ENCODE assay signal across 12 cellular contexts in genomic region chr4:13966241-13967195, GRCh38.
DNase-seq lines count a peak whose midpoint lies in the region; ATAC-seq and TF ChIP-seq lines count a peak whose summit lies in the region.
"Had no signal": no experiment of that assay in that cellular context is flagged by ENCODE, and none has a peak within 500 bp of the region (broad histone marks: within the 10 kb centered on the region; RNA-seq: fewer than 3 reads in every experiment).

No MANE protein-coding gene starts in this region.

- no peak overlapping the region for H2AK5ac ChIP-seq in mesendoderm (ENCODE audit: low read length)

- H3K9ac ChIP-seq in PC-3 (ENCODE audit: low read length), result no peak overlapping the region
- H3K9ac ChIP-seq in mesendoderm (ENCODE audit: low read length), result no peak overlapping the region

- no peak overlapping the region for H2BK120ac ChIP-seq in mesendoderm (ENCODE audit: low read depth, low read length)

- H3K9me2 ChIP-seq in PC-3 (replicated peaks; ENCODE audit: low read length), result no peaks in the 10 kb centered on the region

- H2BK15ac ChIP-seq in mesendoderm (replicated peaks; ENCODE audit: low read depth), result no peak overlapping the region

- H3K4me3 ChIP-seq in PC-3 (ENCODE audit: low read length) (no peak overlapping the region), mesendoderm (ENCODE audit: low read length) (no peak overlapping the region)
- H3K4me3 ChIP-seq: heart left ventricle, suprapubic skin had no signal

- no peak overlapping the region for H2AFZ ChIP-seq in PC-3 (ENCODE audit: low read length)

- DNase-seq in Caki2 (ENCODE audit: low read depth) (peak; percentile 46), PC-3 (peak; percentile 72), epithelial cell of prostate (ENCODE audit: low read depth, low spot score) (peak; percentile 16), mesendoderm (peak; percentile 58), NCI-H2196 treated with DMSO at 0.1 percent for 48 hours (lab: John Stamatoyannopoulos, UW; ENCODE audit: unreplicated experiment) (no peak), NCI-H82 treated with DMSO at 0.1 percent for 48 hours (lab: John Stamatoyannopoulos, UW; ENCODE audit: unreplicated experiment) (no peak), NCI-H69 (lab: John Stamatoyannopoulos, UW) (no peak)
- no peak for DNase-seq in stimulated activated naive CD4-positive, alpha-beta T cell treated with Interleukin-2 at 50 U/mL for 16 hours (lab: John Stamatoyannopoulos, UW)
- DNase-seq: Caco-2, heart left ventricle, NCI-H524 had no signal

- no peak overlapping the region for H4K5ac ChIP-seq in mesendoderm (ENCODE audit: low read length)

- no peaks in the 10 kb centered on the region for H3K9me3 ChIP-seq in PC-3 (ENCODE audit: low read length)
- H3K9me3 ChIP-seq: Caco-2, suprapubic skin had no signal

- H3K79me1 ChIP-seq in mesendoderm (ENCODE audit: low read length), result no peaks in the 10 kb centered on the region

- no peak overlapping the region for H2BK5ac ChIP-seq in mesendoderm (ENCODE audit: low read length)

- H3K79me2 ChIP-seq in PC-3 (ENCODE audit: low read length) (no peaks in the 10 kb centered on the region), mesendoderm (ENCODE audit: control insufficient read depth, insufficient read depth, low read length) (no peaks in the 10 kb centered on the region)

- no peaks in the 10 kb centered on the region for H3K27me3 ChIP-seq in PC-3 (ENCODE audit: low read length)
- no peaks in the 10 kb centered on the region for H3K27me3 ChIP-seq in mesendoderm (ENCODE audit: insufficient read depth, low read length, poor library complexity)
- H3K27me3 ChIP-seq: heart left ventricle, suprapubic skin had no signal

- H3K27ac ChIP-seq in PC-3 (ENCODE audit: low read length), result peak overlapping the region; percentile 54
- H3K27ac ChIP-seq in epithelial cell of prostate, result no peak overlapping the region
- H3K27ac ChIP-seq in mesendoderm (ENCODE audit: low read depth, low read length), result no peak overlapping the region
- H3K27ac ChIP-seq: heart left ventricle, suprapubic skin had no signal

- WGBS in mesendoderm (ENCODE audit: extremely low coverage, insufficient coverage, low lambda C conversion rate), result no CpG with 5 or more reads among the region's 8 CpGs

- H3K4ac ChIP-seq in mesendoderm (ENCODE audit: low read depth, low read length), result no peak overlapping the region

- no peaks in the 10 kb centered on the region for H3F3A ChIP-seq in PC-3 (ENCODE audit: low read length, unreplicated experiment)

- POLR2A ChIA-PET in PC-3 (lab: Charles Lee; ENCODE audit: unreplicated experiment), result no interaction called here

- in situ Hi-C loops in Caki2 (cut with HindIII; ENCODE audit: low pct_unique_long_range_greater_than_20kb, low sequenced_read_pairs), result no loop called here

- H3K18ac ChIP-seq in mesendoderm (ENCODE audit: low read length), result no peak overlapping the region

- TF ChIP-seq CTCF in PC-3 (conservative IDR thresholded peaks at IDR 0.05; ENCODE audit: low read depth, low read length), result no peak; the same call in 1 of the 2 replicates

- H3K4me2 ChIP-seq in PC-3 (ENCODE audit: low read length) (0 out of 2 replicates have a peak overlapping the region, but pooled peaks have one; percentile 36), mesendoderm (ENCODE audit: low read length) (no peak overlapping the region)

- H3K4me1 ChIP-seq in PC-3 (ENCODE audit: insufficient read depth, low read length) (peaks cover 26% of the 10 kb centered on the region), mesendoderm (ENCODE audit: control insufficient read depth, low read depth, low read length) (peaks cover 4% of the 10 kb centered on the region)
- H3K4me1 ChIP-seq: Caco-2, suprapubic skin had no signal

- H4K20me1 ChIP-seq in PC-3 (ENCODE audit: low read length), result no peaks in the 10 kb centered on the region

- BruUV-seq in PC-3 (replicated peaks; lab: Mats Ljungman, UMichigan), result no TSS peak

- no peak overlapping the region for H4K8ac ChIP-seq in mesendoderm (ENCODE audit: low read depth, low read length)

- intact Hi-C loops in PC-3 (cut with micrococcal nuclease), result loop anchor here (5.0 kb wide), 1 partner anchor 264 kb away; no protein-coding TSS in a partner anchor

- H3K36me3 ChIP-seq in PC-3 (ENCODE audit: low read depth, low read length) (no peaks in the 10 kb centered on the region), mesendoderm (ENCODE audit: control insufficient read depth, insufficient read depth, low read length) (no peaks in the 10 kb centered on the region)
- H3K36me3 ChIP-seq: heart left ventricle, suprapubic skin had no signal

- peak; percentile 92 for ATAC-seq in PC-3

- no peak overlapping the region for H3K56ac ChIP-seq in mesendoderm (ENCODE audit: low read length)

- no peak overlapping the region for H3K23ac ChIP-seq in mesendoderm (ENCODE audit: low read length)

- CTCF ChIA-PET in PC-3 (lab: Charles Lee), result interaction anchor here (1.4 kb wide), 1 partner anchor 59 kb away, joined by 4 read pairs; no protein-coding TSS in a partner anchor

Comparison
In these comparisons a context has a peak if more than half of its experiments do, and no peak if none do; other contexts are left out.
1. DNase-seq: peak in Caki2 (single experiment), PC-3 (single experiment), epithelial cell of prostate (single experiment) and mesendoderm (single experiment); none in NCI-H2196 treated with DMSO at 0.1 percent for 48 hours (single experiment), stimulated activated naive CD4-positive, alpha-beta T cell treated with Interleukin-2 at 50 U/mL for 16 hours (single experiment), NCI-H82 treated with DMSO at 0.1 percent for 48 hours (single experiment) and NCI-H69 (single experiment).